In genomic region chr3:32709346-32709745, GRCh38 we compare ENCODE assay signal across 1 cellular context.
TF ChIP-seq lines count a peak whose summit lies in the region.

No MANE protein-coding gene starts in this region.

TF ChIP-seq in K562, 482 proteins besides CTCF, POLR2A, EP300 and RAD21 (continued from another document and continues in another):
- TF ChIP-seq ILF3 (IDR thresholded peaks at IDR 0.05; ENCODE audit: borderline replicate concordance): no peak
- TF ChIP-seq ZNF253 (CRISPR knock-in tag; conservative IDR thresholded peaks at IDR 0.05): no peak
- TF ChIP-seq, protein P1, sequence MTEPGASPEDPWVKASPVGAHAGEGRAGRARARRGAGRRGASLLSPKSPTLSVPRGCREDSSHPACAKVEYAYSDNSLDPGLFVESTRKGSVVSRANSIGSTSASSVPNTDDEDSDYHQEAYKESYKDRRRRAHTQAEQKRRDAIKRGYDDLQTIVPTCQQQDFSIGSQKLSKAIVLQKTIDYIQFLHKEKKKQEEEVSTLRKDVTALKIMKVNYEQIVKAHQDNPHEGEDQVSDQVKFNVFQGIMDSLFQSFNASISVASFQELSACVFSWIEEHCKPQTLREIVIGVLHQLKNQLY (CRISPR knock-in tag; conservative IDR thresholded peaks at IDR 0.05): no peak
- TF ChIP-seq HDAC3 (IDR thresholded peaks at IDR 0.05; ENCODE audit: borderline replicate concordance, partially characterized antibody): peak; percentile 79
- no peak for TF ChIP-seq PYGO2 (tag; IDR thresholded peaks at IDR 0.05)
- TF ChIP-seq ZFP30 (CRISPR knock-in tag; IDR thresholded peaks at IDR 0.05; ENCODE audit: borderline replicate concordance): no peak
- no peak for TF ChIP-seq HNRNPK (IDR thresholded peaks at IDR 0.05; ENCODE audit: low read depth, low read length, poor library complexity, severe bottlenecking)
- TF ChIP-seq ZNF408 (CRISPR knock-in tag; IDR thresholded peaks at IDR 0.05; ENCODE audit: low read depth): no peak
- no peak for TF ChIP-seq HMG20B (CRISPR knock-in tag; IDR thresholded peaks at IDR 0.05)
- TF ChIP-seq, protein P2, sequence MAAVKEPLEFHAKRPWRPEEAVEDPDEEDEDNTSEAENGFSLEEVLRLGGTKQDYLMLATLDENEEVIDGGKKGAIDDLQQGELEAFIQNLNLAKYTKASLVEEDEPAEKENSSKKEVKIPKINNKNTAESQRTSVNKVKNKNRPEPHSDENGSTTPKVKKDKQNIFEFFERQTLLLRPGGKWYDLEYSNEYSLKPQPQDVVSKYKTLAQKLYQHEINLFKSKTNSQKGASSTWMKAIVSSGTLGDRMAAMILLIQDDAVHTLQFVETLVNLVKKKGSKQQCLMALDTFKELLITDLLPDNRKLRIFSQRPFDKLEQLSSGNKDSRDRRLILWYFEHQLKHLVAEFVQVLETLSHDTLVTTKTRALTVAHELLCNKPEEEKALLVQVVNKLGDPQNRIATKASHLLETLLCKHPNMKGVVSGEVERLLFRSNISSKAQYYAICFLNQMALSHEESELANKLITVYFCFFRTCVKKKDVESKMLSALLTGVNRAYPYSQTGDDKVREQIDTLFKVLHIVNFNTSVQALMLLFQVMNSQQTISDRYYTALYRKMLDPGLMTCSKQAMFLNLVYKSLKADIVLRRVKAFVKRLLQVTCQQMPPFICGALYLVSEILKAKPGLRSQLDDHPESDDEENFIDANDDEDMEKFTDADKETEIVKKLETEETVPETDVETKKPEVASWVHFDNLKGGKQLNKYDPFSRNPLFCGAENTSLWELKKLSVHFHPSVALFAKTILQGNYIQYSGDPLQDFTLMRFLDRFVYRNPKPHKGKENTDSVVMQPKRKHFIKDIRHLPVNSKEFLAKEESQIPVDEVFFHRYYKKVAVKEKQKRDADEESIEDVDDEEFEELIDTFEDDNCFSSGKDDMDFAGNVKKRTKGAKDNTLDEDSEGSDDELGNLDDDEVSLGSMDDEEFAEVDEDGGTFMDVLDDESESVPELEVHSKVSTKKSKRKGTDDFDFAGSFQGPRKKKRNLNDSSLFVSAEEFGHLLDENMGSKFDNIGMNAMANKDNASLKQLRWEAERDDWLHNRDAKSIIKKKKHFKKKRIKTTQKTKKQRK (IDR thresholded peaks at IDR 0.05; ENCODE audit: borderline replicate concordance, low read depth, low read length): no peak
- no peak for TF ChIP-seq PHF21A (IDR thresholded peaks at IDR 0.05; ENCODE audit: borderline replicate concordance, low read depth)
- no peak for TF ChIP-seq ZNF445 (CRISPR knock-in tag; IDR thresholded peaks at IDR 0.05; ENCODE audit: low read depth)
- TF ChIP-seq, protein P3, sequence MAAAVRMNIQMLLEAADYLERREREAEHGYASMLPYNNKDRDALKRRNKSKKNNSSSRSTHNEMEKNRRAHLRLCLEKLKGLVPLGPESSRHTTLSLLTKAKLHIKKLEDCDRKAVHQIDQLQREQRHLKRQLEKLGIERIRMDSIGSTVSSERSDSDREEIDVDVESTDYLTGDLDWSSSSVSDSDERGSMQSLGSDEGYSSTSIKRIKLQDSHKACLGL (CRISPR knock-in tag; IDR thresholded peaks at IDR 0.05; ENCODE audit: borderline replicate concordance, poor library complexity, severe bottlenecking): no peak
- peak; percentile 96 for TF ChIP-seq MTA2 (IDR thresholded peaks at IDR 0.05; ENCODE audit: low read depth)
- TF ChIP-seq, protein P4, sequence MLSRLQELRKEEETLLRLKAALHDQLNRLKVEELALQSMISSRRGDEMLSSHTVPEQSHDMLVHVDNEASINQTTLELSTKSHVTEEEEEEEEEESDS (CRISPR knock-in tag; IDR thresholded peaks at IDR 0.05): no peak
- TF ChIP-seq ZNF174 (CRISPR knock-in tag; IDR thresholded peaks at IDR 0.05): no peak
- no peak for TF ChIP-seq TOE1 (IDR thresholded peaks at IDR 0.05; ENCODE audit: borderline replicate concordance)
- no peak for TF ChIP-seq TOE1 (CRISPR knock-in tag; IDR thresholded peaks at IDR 0.05; ENCODE audit: borderline replicate concordance, low read depth)
- TF ChIP-seq ZNF3 (CRISPR knock-in tag; IDR thresholded peaks at IDR 0.05): no peak
- TF ChIP-seq, protein P5, sequence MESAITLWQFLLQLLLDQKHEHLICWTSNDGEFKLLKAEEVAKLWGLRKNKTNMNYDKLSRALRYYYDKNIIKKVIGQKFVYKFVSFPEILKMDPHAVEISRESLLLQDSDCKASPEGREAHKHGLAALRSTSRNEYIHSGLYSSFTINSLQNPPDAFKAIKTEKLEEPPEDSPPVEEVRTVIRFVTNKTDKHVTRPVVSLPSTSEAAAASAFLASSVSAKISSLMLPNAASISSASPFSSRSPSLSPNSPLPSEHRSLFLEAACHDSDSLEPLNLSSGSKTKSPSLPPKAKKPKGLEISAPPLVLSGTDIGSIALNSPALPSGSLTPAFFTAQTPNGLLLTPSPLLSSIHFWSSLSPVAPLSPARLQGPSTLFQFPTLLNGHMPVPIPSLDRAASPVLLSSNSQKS (CRISPR knock-in tag; IDR thresholded peaks at IDR 0.05): 0 out of 2 replicates have a peak, but pooled peaks have one; percentile 53
- TF ChIP-seq RBM25 (IDR thresholded peaks at IDR 0.05; ENCODE audit: low read depth, low read length, severe bottlenecking): no peak
- no peak for TF ChIP-seq ZNF551 (CRISPR knock-in tag; IDR thresholded peaks at IDR 0.05)
- TF ChIP-seq TBP (optimal IDR thresholded peaks at IDR 0.05; ENCODE audit: low read depth, low read length): no peak
- TF ChIP-seq TRIM25 (IDR thresholded peaks at IDR 0.05; ENCODE audit: borderline replicate concordance): no peak
- no peak for TF ChIP-seq XRCC3 (IDR thresholded peaks at IDR 0.05)
- TF ChIP-seq ZNF146 (CRISPR knock-in tag; IDR thresholded peaks at IDR 0.05; ENCODE audit: unreplicated experiment): no peak
- peak; percentile 97 for TF ChIP-seq TAL1 (IDR thresholded peaks at IDR 0.05)
- TF ChIP-seq NEUROD1 (IDR thresholded peaks at IDR 0.05; ENCODE audit: borderline replicate concordance, low read depth, low read length, partially characterized antibody): peak; percentile 67
- TF ChIP-seq BACH1 (tag; IDR thresholded peaks at IDR 0.05): no peak
- no peak for TF ChIP-seq HDGF (IDR thresholded peaks at IDR 0.05)
- TF ChIP-seq ETS2 (tag; IDR thresholded peaks at IDR 0.05; ENCODE audit: borderline replicate concordance, poor library complexity, severe bottlenecking): no peak
- no peak for TF ChIP-seq DEAF1 (CRISPR knock-in tag; IDR thresholded peaks at IDR 0.05)
- TF ChIP-seq, protein P6, sequence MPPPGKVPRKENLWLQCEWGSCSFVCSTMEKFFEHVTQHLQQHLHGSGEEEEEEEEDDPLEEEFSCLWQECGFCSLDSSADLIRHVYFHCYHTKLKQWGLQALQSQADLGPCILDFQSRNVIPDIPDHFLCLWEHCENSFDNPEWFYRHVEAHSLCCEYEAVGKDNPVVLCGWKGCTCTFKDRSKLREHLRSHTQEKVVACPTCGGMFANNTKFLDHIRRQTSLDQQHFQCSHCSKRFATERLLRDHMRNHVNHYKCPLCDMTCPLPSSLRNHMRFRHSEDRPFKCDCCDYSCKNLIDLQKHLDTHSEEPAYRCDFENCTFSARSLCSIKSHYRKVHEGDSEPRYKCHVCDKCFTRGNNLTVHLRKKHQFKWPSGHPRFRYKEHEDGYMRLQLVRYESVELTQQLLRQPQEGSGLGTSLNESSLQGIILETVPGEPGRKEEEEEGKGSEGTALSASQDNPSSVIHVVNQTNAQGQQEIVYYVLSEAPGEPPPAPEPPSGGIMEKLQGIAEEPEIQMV (tag; conservative IDR thresholded peaks at IDR 0.05; ENCODE audit: low read depth): no peak
- TF ChIP-seq MNT (conservative IDR thresholded peaks at IDR 0.05): peak; percentile 0 to 56; a peak in 3 of 4 replicates
- TF ChIP-seq ZNF316 (IDR thresholded peaks at IDR 0.05): no peak
- TF ChIP-seq TRIM28 (IDR thresholded peaks at IDR 0.05): no peak
- no peak for TF ChIP-seq TSHZ1 (CRISPR knock-in tag; IDR thresholded peaks at IDR 0.05)
- peak; percentile 56; the same call in 1 of the 2 replicates for TF ChIP-seq NBN (IDR thresholded peaks at IDR 0.05; ENCODE audit: low read depth)
- no peak for TF ChIP-seq ZC3H11A (IDR thresholded peaks at IDR 0.05; ENCODE audit: low read depth, low read length)
- TF ChIP-seq, protein P7, sequence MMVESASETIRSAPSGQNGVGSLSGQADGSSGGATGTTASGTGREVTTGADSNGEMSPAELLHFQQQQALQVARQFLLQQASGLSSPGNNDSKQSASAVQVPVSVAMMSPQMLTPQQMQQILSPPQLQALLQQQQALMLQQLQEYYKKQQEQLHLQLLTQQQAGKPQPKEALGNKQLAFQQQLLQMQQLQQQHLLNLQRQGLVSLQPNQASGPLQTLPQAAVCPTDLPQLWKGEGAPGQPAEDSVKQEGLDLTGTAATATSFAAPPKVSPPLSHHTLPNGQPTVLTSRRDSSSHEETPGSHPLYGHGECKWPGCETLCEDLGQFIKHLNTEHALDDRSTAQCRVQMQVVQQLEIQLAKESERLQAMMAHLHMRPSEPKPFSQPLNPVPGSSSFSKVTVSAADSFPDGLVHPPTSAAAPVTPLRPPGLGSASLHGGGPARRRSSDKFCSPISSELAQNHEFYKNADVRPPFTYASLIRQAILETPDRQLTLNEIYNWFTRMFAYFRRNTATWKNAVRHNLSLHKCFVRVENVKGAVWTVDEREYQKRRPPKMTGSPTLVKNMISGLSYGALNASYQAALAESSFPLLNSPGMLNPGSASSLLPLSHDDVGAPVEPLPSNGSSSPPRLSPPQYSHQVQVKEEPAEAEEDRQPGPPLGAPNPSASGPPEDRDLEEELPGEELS (CRISPR knock-in tag; IDR thresholded peaks at IDR 0.05; ENCODE audit: borderline replicate concordance): no peak
- no peak for TF ChIP-seq IFI16 (CRISPR knock-in tag; IDR thresholded peaks at IDR 0.05)
- TF ChIP-seq NR2C2 (CRISPR knock-in tag; IDR thresholded peaks at IDR 0.05): no peak
- no peak for TF ChIP-seq NR2C2 (tag; IDR thresholded peaks at IDR 0.05)
- TF ChIP-seq NRF1 (conservative IDR thresholded peaks at IDR 0.05 in 1 of 2, IDR thresholded peaks at IDR 0.05 in 1 of 2): no peak
- TF ChIP-seq ESRRA (IDR thresholded peaks at IDR 0.05; ENCODE audit: borderline replicate concordance, low read depth): peak; percentile 92; the same call in 1 of the 2 replicates
